ENCODE assay signal across 8 cellular contexts in genomic region chr6:41778895-41779294, GRCh38. TPM values are rescaled to one million over a fixed set of nuclear protein-coding genes. Genes with fewer than 3 reads are reported as not detected.
A peak's percentile ranks its signal among the peaks of the same experiment; 100 is the strongest.
DNase-seq lines count a peak whose midpoint lies in the region; ATAC-seq and TF ChIP-seq lines count a peak whose summit lies in the region.

No MANE protein-coding gene starts in this region.

- H3K27ac ChIP-seq in HEK293 (ENCODE audit: extremely low read depth, low read depth, low read length) (no peak overlapping the region), hepatocyte (no peak overlapping the region), smooth muscle cell (ENCODE audit: low read depth) (no peak overlapping the region)

- no peaks in the 10 kb centered on the region for H3F3A ChIP-seq in smooth muscle cell (ENCODE audit: low read depth)

- H3K36me3 ChIP-seq in HEK293 (ENCODE audit: control insufficient read depth in 2 of 2, insufficient read depth in 1 of 2, low read length in 2 of 2): peaks cover 4 to 26% of the 10 kb centered on the region in 2 experiments; a peak in 2 of 3 replicates
- no peaks in the 10 kb centered on the region for H3K36me3 ChIP-seq in hepatocyte (replicated peaks; ENCODE audit: insufficient read depth, low read depth)
- H3K36me3 ChIP-seq in smooth muscle cell (ENCODE audit: low read depth): peaks cover 4% of the 10 kb centered on the region

- H3K79me2 ChIP-seq in hepatocyte: peaks cover 11% of the 10 kb centered on the region
- no peaks in the 10 kb centered on the region for H3K79me2 ChIP-seq in smooth muscle cell (ENCODE audit: low read depth)

- no peaks in the 10 kb centered on the region for H3K9me2 ChIP-seq in hepatocyte (replicated peaks; ENCODE audit: insufficient read depth)

- peak overlapping the region; percentile 88 for H3K4me3 Mint-ChIP-seq in activated B cell treated with CpG ODN at 0.5 μM for 24 hours

- peak overlapping the region; percentile 68 for H2AFZ ChIP-seq in hepatocyte
- no peak overlapping the region for H2AFZ ChIP-seq in smooth muscle cell (ENCODE audit: low read depth)

- 41% methylated on average over 6 of the region's 6 CpGs for WGBS in hepatocyte (ENCODE audit: low lambda C conversion rate, missing lambda C conversion rate)
- 51% methylated on average over 6 of the region's 6 CpGs for WGBS in smooth muscle cell (ENCODE audit: low lambda C conversion rate)

- H3K4me2 ChIP-seq in hepatocyte: peak overlapping the region; percentile 96
- peak overlapping the region; percentile 95 for H3K4me2 ChIP-seq in smooth muscle cell

- H3K4me1 ChIP-seq in HEK293 (ENCODE audit: control insufficient read depth, insufficient read depth, low read length): peaks cover 6% of the 10 kb centered on the region
- H3K4me1 ChIP-seq in hepatocyte (ENCODE audit: insufficient read depth): peaks cover 18% of the 10 kb centered on the region
- peaks cover 14% of the 10 kb centered on the region for H3K4me1 ChIP-seq in smooth muscle cell (ENCODE audit: low read depth)

- peaks cover 17% of the 10 kb centered on the region for H3K4me1 Mint-ChIP-seq in activated B cell treated with CpG ODN at 0.5 μM for 24 hours

- intact Hi-C loops in activated B cell treated with CpG ODN at 0.5 μM for 24 hours (cut with micrococcal nuclease): loop anchor here (1.0 kb wide), 1 partner anchor 8 kb away; the partner anchor contains the start of gene TOMM6

- CTCF ChIA-PET in HEK293 (lab: Yijun Ruan, JAX) (interaction anchor here (0.6 to 5.3 kb wide), 14 partner anchors 8 to 411 kb away, joined by 3 to 73 read pairs (median 4); partner anchors contain the start of genes BYSL, MED20, TFEB and TOMM6), activated B cell treated with CpG ODN at 0.5 μM for 24 hours (lab: Charles Lee) (interaction anchor here (1.2 to 4.0 kb wide), 3 partner anchors 10 to 325 kb away, joined by 4 to 27 read pairs (median 5); no protein-coding TSS in a partner anchor)

- H3K36me3 Mint-ChIP-seq in activated B cell treated with CpG ODN at 0.5 μM for 24 hours (ENCODE audit: low read depth): peaks cover 23% of the 10 kb centered on the region

- H3K9ac ChIP-seq in smooth muscle cell (ENCODE audit: low read depth): peak overlapping the region; percentile 24

- H3K4me3 ChIP-seq in HEK293 (ENCODE audit: low read depth, low read length) (peak overlapping the region; percentile 59; the same call in 1 of the 2 replicates), hepatocyte (no peak overlapping the region), smooth muscle cell (peak overlapping the region; percentile 55)

- no peaks in the 10 kb centered on the region for H4K20me1 ChIP-seq in hepatocyte (ENCODE audit: insufficient read depth, poor library complexity, severe bottlenecking)
- no peaks in the 10 kb centered on the region for H4K20me1 ChIP-seq in smooth muscle cell (ENCODE audit: low read depth)

- ATAC-seq in activated B cell treated with CpG ODN at 0.5 μM for 24 hours (ENCODE audit: low read depth) (no peak), GM19328 (IDR thresholded peaks at IDR 0.05; ENCODE audit: unreplicated experiment) (no peak)

- H3K27me3 ChIP-seq in hepatocyte: no peaks in the 10 kb centered on the region
- H3K27me3 ChIP-seq in smooth muscle cell (ENCODE audit: low read depth): no peaks in the 10 kb centered on the region

- no peak for TF ChIP-seq CTCF in HEK293 (tag by site-specific recombination; IDR thresholded peaks at IDR 0.05)
- no peak for TF ChIP-seq CTCF in activated B cell treated with CpG ODN at 0.5 μM for 24 hours (IDR thresholded peaks at IDR 0.05)
- no peak for TF ChIP-seq CTCF in hepatocyte (IDR thresholded peaks at IDR 0.05; ENCODE audit: poor library complexity)
- no peak for TF ChIP-seq CTCF in smooth muscle cell (IDR thresholded peaks at IDR 0.05; ENCODE audit: borderline replicate concordance, insufficient read depth, poor library complexity, severe bottlenecking)

- POLR2A ChIA-PET in HEK293 (lab: Yijun Ruan, JAX): interaction anchor here (0.9 kb wide), 1 partner anchor 8 kb away, joined by 4 read pairs; no protein-coding TSS in a partner anchor
- POLR2A ChIA-PET in activated B cell treated with CpG ODN at 0.5 μM for 24 hours (lab: Charles Lee): interaction anchor here (0.6 to 1.6 kb wide), 4 partner anchors 8 to 272 kb away, joined by 3 to 4 read pairs (median 3); partner anchors contain the start of genes TAF8 and TOMM6

- H3K9me3 Mint-ChIP-seq in activated B cell treated with CpG ODN at 0.5 μM for 24 hours: no peaks in the 10 kb centered on the region

- DNase-seq in activated B cell treated with CpG ODN at 0.5 μM for 24 hours (no peak), hepatocyte (ENCODE audit: low spot score) (no peak), smooth muscle cell (lab: John Stamatoyannopoulos, UW; ENCODE audit: unreplicated experiment) (no peak), NOMO-1 treated with DMSO at 0.1 percent for 48 hours (lab: John Stamatoyannopoulos, UW; ENCODE audit: unreplicated experiment) (no peak), ACHN (no peak)
- DNase-seq in stimulated activated CD4-positive, alpha-beta T cell treated with anti-CD3 and anti-CD28 coated beads, Interleukin-4, amount 100 ng/mL, for 4 hours: no peak

- H3K27ac Mint-ChIP-seq in activated B cell treated with CpG ODN at 0.5 μM for 24 hours: no peak overlapping the region

- H3K27me3 Mint-ChIP-seq in activated B cell treated with CpG ODN at 0.5 μM for 24 hours: no peaks in the 10 kb centered on the region

- no peaks in the 10 kb centered on the region for H3K9me3 ChIP-seq in HEK293 (ENCODE audit: control insufficient read depth, insufficient read depth, low read depth, low read length)
- no peaks in the 10 kb centered on the region for H3K9me3 ChIP-seq in hepatocyte (ENCODE audit: low read depth)
- no peaks in the 10 kb centered on the region for H3K9me3 ChIP-seq in smooth muscle cell (replicated peaks; ENCODE audit: low read depth)

- in situ Hi-C loops in ACHN (cut with HindIII; ENCODE audit: low pct_ligation_motif_present, low pct_unique_long_range_greater_than_20kb, low sequenced_read_pairs): no loop called here

TF ChIP-seq in HEK293, 187 proteins besides CTCF, POLR2A, EP300 and RAD21:
- TF ChIP-seq ZNF335 (tag by site-specific recombination; conservative IDR thresholded peaks at IDR 0.05): peak; percentile 28; the same call in 1 of the 2 replicates
- no peak for TF ChIP-seq HOXD13 (CRISPR knock-in tag; IDR thresholded peaks at IDR 0.05; ENCODE audit: borderline replicate concordance)
TF ChIP-seq in HEK293: peak in this region for 1.

RNA-seq across cellular contexts. Expression of gene FRS3, which starts 0.8 kb away (rescaled TPM):
- total RNA-seq in activated B cell treated with CpG ODN at 0.5 μM for 24 hours (6.5 and 6.7 TPM in 2 replicates), hepatocyte (0.84 and 1.4 TPM in 2 replicates), smooth muscle cell (3.1 and 5.6 TPM in 2 replicates)
- polyA plus RNA-seq in hepatocyte (4.0 and 8.4 TPM in 2 replicates), smooth muscle cell (4.8 and 6.4 TPM in 2 replicates)

RNA-seq across cellular contexts. Expression of gene PRICKLE4, which starts 1.7 kb away (rescaled TPM):
- total RNA-seq in activated B cell treated with CpG ODN at 0.5 μM for 24 hours (0.75 TPM in 1 of 2 replicates, not detected in the other), hepatocyte (1.2 and 4.0 TPM in 2 replicates), smooth muscle cell (2.0 TPM in 1 of 2 replicates, not detected in the other)
- polyA plus RNA-seq in hepatocyte (0.80 and 1.3 TPM in 2 replicates), smooth muscle cell (1.1 TPM in 1 of 2 replicates, not detected in the other)

RNA-seq across cellular contexts. Expression of gene TOMM6, which starts 8.6 kb away (rescaled TPM):
- total RNA-seq in activated B cell treated with CpG ODN at 0.5 μM for 24 hours (219 and 252 TPM in 2 replicates), hepatocyte (127 and 197 TPM in 2 replicates), smooth muscle cell (194 and 253 TPM in 2 replicates)
- polyA plus RNA-seq in hepatocyte (211 and 240 TPM in 2 replicates), smooth muscle cell (233 and 235 TPM in 2 replicates)

RNA-seq across cellular contexts. Expression of gene PGC, which starts 31.7 kb away (rescaled TPM):
- not detected in 2 replicates for total RNA-seq in activated B cell treated with CpG ODN at 0.5 μM for 24 hours
- 114 and 128 TPM in 2 replicates for total RNA-seq in hepatocyte
- 67.4 and 109 TPM in 2 replicates for polyA plus RNA-seq in hepatocyte
- not detected in 2 replicates for total RNA-seq in smooth muscle cell
- polyA plus RNA-seq in smooth muscle cell: not detected in 2 replicates

RNA-seq across cellular contexts. Expression of gene TFEB, which starts 43.5 kb away (rescaled TPM):
- total RNA-seq in activated B cell treated with CpG ODN at 0.5 μM for 24 hours (203 and 205 TPM in 2 replicates), hepatocyte (10.1 and 14.2 TPM in 2 replicates), smooth muscle cell (3.3 and 15.7 TPM in 2 replicates)
- polyA plus RNA-seq in hepatocyte (23.7 and 32.7 TPM in 2 replicates), smooth muscle cell (15.3 and 18.2 TPM in 2 replicates)
